ENCODE assay signal across 8 cellular contexts in the genomic region with DNA sequence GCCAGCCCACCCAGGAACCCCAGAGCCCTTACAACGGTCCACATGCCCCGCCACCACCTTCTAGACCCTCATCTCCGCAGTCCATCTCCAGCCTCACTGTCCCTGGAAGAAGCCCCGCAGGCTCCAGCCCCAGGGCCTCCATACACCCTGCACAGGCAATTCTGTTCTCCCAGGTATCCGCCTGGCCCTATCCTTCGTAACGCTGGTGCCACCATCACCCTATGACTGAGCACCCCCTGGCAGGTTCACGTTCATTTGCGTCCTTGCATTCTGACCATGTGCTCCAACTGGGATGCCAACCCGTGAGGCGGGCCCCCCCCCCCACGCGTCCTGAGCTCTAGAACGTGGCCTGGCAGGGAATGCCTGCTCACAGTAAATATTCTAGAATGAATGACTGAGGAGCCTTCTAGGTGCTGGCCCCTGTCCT. TPM values are rescaled to one million over a fixed set of nuclear protein-coding genes. Genes with fewer than 3 reads are reported as not detected.
DNase-seq lines count a peak whose midpoint lies in the region; ATAC-seq and TF ChIP-seq lines count a peak whose summit lies in the region.

No MANE protein-coding gene starts in this region.

- H3K4me1 Mint-ChIP-seq in CD14-positive monocyte = peaks cover 60% of the 10 kb centered on the region

- peak overlapping the region; percentile 32; the same call in 1 of the 2 replicates for H3K9ac ChIP-seq in OCI-LY1 (ENCODE audit: low read length)
- peak overlapping the region; percentile 8 to 56 for H3K9ac ChIP-seq in duodenal mucosa (ENCODE audit: low read depth in 1 of 2, low read length in 2 of 2)

- H2AFZ ChIP-seq in OCI-LY1 (ENCODE audit: low read length) (peak overlapping the region; percentile 47; the same call in 1 of the 2 replicates), neuron (ENCODE audit: low read depth, low read length) (peak overlapping the region; percentile 90)

- peak overlapping the region; percentile 67 for H3K4me3 ChIP-seq in OCI-LY1 (ENCODE audit: low read depth, low read length, poor library complexity, severe bottlenecking)
- H3K4me3 ChIP-seq in duodenal mucosa (ENCODE audit: low read depth in 1 of 2, low read length in 2 of 2) = peak overlapping the region; percentile 61 to 78
- H3K4me3 ChIP-seq in neuron (ENCODE audit: low read length) = peak overlapping the region; percentile 80
- H3K4me3 ChIP-seq in left lung = peak overlapping the region in 1 of 2 donors; percentile 84

- H3K9me3 ChIP-seq in OCI-LY1 (ENCODE audit: low read length) (no peaks in the 10 kb centered on the region), duodenal mucosa (ENCODE audit: control insufficient read depth in 1 of 2, low read length in 2 of 2) (no peaks in the 10 kb centered on the region), neuron (ENCODE audit: low read length) (peaks cover 3% of the 10 kb centered on the region), left lung (no peaks in the 10 kb centered on the region)

- H3K9me2 ChIP-seq in OCI-LY1 (ENCODE audit: low read depth, low read length) = no peaks in the 10 kb centered on the region

- no peak for ATAC-seq in left lung
- no peak for ATAC-seq in left lobe of liver

- peaks cover 0 to 2% (median 0%) of the 10 kb centered on the region in 7 donors for H3K9me3 Mint-ChIP-seq in CD14-positive monocyte

- H3K27me3 Mint-ChIP-seq in CD14-positive monocyte (ENCODE audit: low read depth in 3 of 3) = peaks cover 0 to 7% (median 6%) of the 10 kb centered on the region in 3 donors

- H3K4me2 ChIP-seq in OCI-LY1 (ENCODE audit: low read length) = peak overlapping the region; percentile 85

- H3K27me3 ChIP-seq in OCI-LY1 (ENCODE audit: insufficient read depth, low read length) = 0 out of 2 replicates have a peak, but pooled peaks cover 5% of the 10 kb centered on the region
- no peaks in the 10 kb centered on the region for H3K27me3 ChIP-seq in duodenal mucosa (ENCODE audit: control insufficient read depth in 1 of 2, insufficient read depth in 2 of 2, low read length in 2 of 2)
- H3K27me3 ChIP-seq in neuron (ENCODE audit: insufficient read depth, low read length) = no peaks in the 10 kb centered on the region
- peaks cover 0 to 10% of the 10 kb centered on the region in 2 donors for H3K27me3 ChIP-seq in left lung

- peak overlapping the region; percentile 62 to 94 (median 90) for H3K27ac Mint-ChIP-seq in CD14-positive monocyte

- no peaks in the 10 kb centered on the region for H3K36me3 ChIP-seq in OCI-LY1 (ENCODE audit: insufficient read depth, low read length)
- H3K36me3 ChIP-seq in duodenal mucosa (ENCODE audit: control insufficient read depth in 1 of 2, insufficient read depth in 2 of 2, low read length in 2 of 2) = peaks cover 0 to 5% of the 10 kb centered on the region in 2 donors
- H3K36me3 ChIP-seq in neuron (ENCODE audit: insufficient read depth, low read length) = no peaks in the 10 kb centered on the region
- no peaks in the 10 kb centered on the region for H3K36me3 ChIP-seq in left lung

- no peaks in the 10 kb centered on the region for H4K20me1 ChIP-seq in OCI-LY1 (ENCODE audit: insufficient read depth, low read length)

- H3K36me3 Mint-ChIP-seq in CD14-positive monocyte = peaks cover 10 to 13% of the 10 kb centered on the region in 2 donors

- H3F3A ChIP-seq in OCI-LY1 (ENCODE audit: insufficient read depth, low read length) = no peaks in the 10 kb centered on the region

- H3K4me1 ChIP-seq in OCI-LY1 (ENCODE audit: insufficient read depth, low read length, severe bottlenecking) (peaks cover 22% of the 10 kb centered on the region), duodenal mucosa (ENCODE audit: control insufficient read depth in 1 of 2, insufficient read depth in 2 of 2, low read length in 2 of 2) (peaks cover 15 to 26% of the 10 kb centered on the region in 2 donors), neuron (ENCODE audit: insufficient read depth, low read length) (peaks cover 9% of the 10 kb centered on the region), left lung (peaks cover 0 to 59% of the 10 kb centered on the region in 2 donors)

- intact Hi-C loops in CD14-positive monocyte (cut with micrococcal nuclease) = no loop called here
- intact Hi-C loops in left lung (cut with DNase I) = no loop called here

- DNase-seq in CD14-positive monocyte (ENCODE audit: low spot score) (no peak), left lung (no peak), left lobe of liver (ENCODE audit: low spot score) (no peak), superior temporal gyrus (ENCODE audit: extremely low spot score) (no peak), occipital lobe (lab: John Stamatoyannopoulos, UW) (no peak)

- H3K27ac ChIP-seq in OCI-LY1 (ENCODE audit: low read depth, low read length, poor library complexity, severe bottlenecking) (no peak overlapping the region), duodenal mucosa (ENCODE audit: low read depth, low read length) (peak overlapping the region; percentile 22), left lung (peak overlapping the region in 1 of 2 donors; percentile 66)

- H3K4me3 Mint-ChIP-seq in CD14-positive monocyte = peak overlapping the region; percentile 73 to 83

- TF ChIP-seq CTCF in CD14-positive monocyte (IDR thresholded peaks at IDR 0.05) (no peak), OCI-LY1 (IDR thresholded peaks at IDR 0.05; ENCODE audit: low read length) (no peak), left lung (IDR thresholded peaks at IDR 0.05) (no peak)

- H3K79me2 ChIP-seq in OCI-LY1 (ENCODE audit: insufficient read depth, low read length) = no peaks in the 10 kb centered on the region

RNA-seq across cellular contexts. Expression of gene SCARB1, which starts 0.7 kb away (rescaled TPM):
- polyA plus RNA-seq in CD14-positive monocyte = 10 to 100 TPM; 13.1 to 15.2 TPM
- 10 to 100 TPM; 23.5 to 36.5 TPM for total RNA-seq in left lung
- total RNA-seq in left lobe of liver = 170 TPM
- total RNA-seq in occipital lobe = 8.9 TPM

RNA-seq across cellular contexts. Expression of gene UBC, which starts 50.1 kb away (rescaled TPM):
- polyA plus RNA-seq in CD14-positive monocyte = 1,000 to 10,000 TPM in 1 of 2 donors, 100 to 1,000 TPM in 1; 969 to 1,385 TPM
- 1,000 to 10,000 TPM in 1 of 2 donors, 100 to 1,000 TPM in 1; 933 to 1,095 TPM for total RNA-seq in left lung
- 436 TPM for total RNA-seq in left lobe of liver
- 1,477 TPM for total RNA-seq in occipital lobe
